21 cellular contexts compared by ENCODE assay signal in the genomic region with DNA sequence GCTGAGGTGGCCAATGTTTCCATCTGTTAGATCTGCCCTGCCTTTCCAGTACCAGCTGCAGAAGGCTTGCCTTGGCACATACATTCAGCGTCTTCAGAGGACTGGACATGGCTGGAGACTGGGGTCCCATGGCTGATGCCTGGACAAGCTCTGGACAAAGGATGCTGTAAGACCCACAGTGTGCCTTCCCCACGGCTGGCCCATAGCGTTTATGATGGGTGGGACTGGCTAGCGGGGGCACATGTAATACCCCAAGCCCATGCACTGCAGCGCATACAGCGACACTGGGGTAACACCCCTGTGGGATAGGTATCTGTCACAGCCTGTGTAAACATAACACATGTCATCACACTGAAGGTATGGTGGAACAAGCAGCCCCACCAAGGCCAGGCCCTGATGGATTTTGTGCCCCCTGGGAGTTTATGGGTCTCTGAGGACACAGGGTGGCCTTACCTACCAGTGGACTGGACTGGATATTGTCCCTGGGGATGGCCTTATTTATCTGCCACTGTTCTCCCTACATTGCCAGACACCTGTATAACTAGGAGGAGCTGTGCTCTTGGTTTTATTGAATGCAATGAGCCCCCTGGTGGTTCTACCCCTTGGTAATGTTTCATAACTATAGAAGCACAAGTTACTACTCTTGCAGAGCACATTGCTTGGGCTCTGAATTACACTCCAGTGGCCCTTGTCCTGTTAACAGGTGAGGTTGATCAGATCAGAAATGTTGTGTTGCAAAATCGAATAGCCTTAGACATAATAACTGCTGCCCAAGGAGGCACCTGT. TPM values are rescaled to one million over a fixed set of nuclear protein-coding genes. Genes with fewer than 3 reads are reported as not detected.
"Had no signal": no experiment of that assay in that cellular context is flagged by ENCODE, and none has a peak within 500 bp of the region (broad histone marks: within the 10 kb centered on the region; RNA-seq: fewer than 3 reads in every experiment).

No MANE protein-coding gene starts in this region.

- H3K4me1 Mint-ChIP-seq: nephron had no signal

- H3K36me3 Mint-ChIP-seq: activated naive CD4-positive, alpha-beta T cell treated with anti-CD3 and anti-CD28 coated beads, Interleukin-2, amount 50 U/mL, for 72 hours had no signal

- H3K4me3 Mint-ChIP-seq: nephron had no signal

- H3K9me3 ChIP-seq: adrenal gland, left lung, tibial nerve, uterus had no signal

- H3K27ac Mint-ChIP-seq: activated naive CD4-positive, alpha-beta T cell treated with anti-CD3 and anti-CD28 coated beads, Interleukin-2, amount 50 U/mL, for 72 hours; nephron had no signal

- H3K79me2 ChIP-seq: parathyroid adenoma had no signal

- H2AFZ ChIP-seq: parathyroid adenoma had no signal

- H3K36me3 ChIP-seq: adrenal gland, cardiac muscle cell, left lung, tibial nerve, uterus had no signal

- H3K9ac ChIP-seq: parathyroid adenoma had no signal

- DNase-seq: activated CD4-positive, alpha-beta T cell treated with anti-CD3 and anti-CD28 coated beads for 1 hour; activated CD4-positive, alpha-beta T cell treated with anti-CD3 and anti-CD28 coated beads, Interleukin-2, amount 50 U/mL, for 4 hours; activated gamma-delta T cell treated with Interleukin-2 at 50 U/mL for 16 hours; dorsolateral prefrontal cortex; hypothalamus; midbrain; stimulated activated naive CD4-positive, alpha-beta T cell treated with Interleukin-2 at 50 U/mL for 16 hours; T-helper 2 cell; uterus had no signal

- H3K4me3 ChIP-seq: adrenal gland, cardiac muscle cell, dorsolateral prefrontal cortex, left lung, tibial nerve, uterus had no signal

- H3K27me3 ChIP-seq: adrenal gland, cardiac muscle cell, dorsolateral prefrontal cortex, left lung, tibial nerve, uterus had no signal

- ATAC-seq: activated naive CD4-positive, alpha-beta T cell treated with anti-CD3 and anti-CD28 coated beads, Interleukin-2, amount 50 U/mL, for 72 hours had no signal

- H3K9me3 Mint-ChIP-seq: nephron had no signal

- H3K4me1 ChIP-seq: adrenal gland, left lung, parathyroid adenoma, tibial nerve, uterus had no signal

- H3K27ac ChIP-seq: adrenal gland, cardiac muscle cell, dorsolateral prefrontal cortex, left lung, parathyroid adenoma, tibial nerve, uterus, VCaP had no signal

RNA-seq across cellular contexts. Expression of gene TACR3, which starts 34.3 kb away (rescaled TPM):
- total RNA-seq: activated CD8-positive, alpha-beta memory T cell treated with anti-CD3 and anti-CD28 coated beads for 36 hours; activated naive CD4-positive, alpha-beta T cell treated with anti-CD3 and anti-CD28 coated beads, Interleukin-2, amount 50 U/mL, for 72 hours; cardiac muscle cell; epithelial cell of proximal tubule; kidney epithelial cell; mammary epithelial cell; tibial nerve; uterus had no signal
- polyA plus RNA-seq: cardiac muscle cell, mammary epithelial cell had no signal
